ENCODE assay signal across 29 cellular contexts in genomic region chr15:45710657-45711056, GRCh38.
A peak's percentile ranks its signal among the peaks of the same experiment; 100 is the strongest.
DNase-seq lines count a peak whose midpoint lies in the region; ATAC-seq and TF ChIP-seq lines count a peak whose summit lies in the region.
"Had no signal": no experiment of that assay in that cellular context is flagged by ENCODE, and none has a peak within 500 bp of the region (broad histone marks: within the 10 kb centered on the region; RNA-seq: fewer than 3 reads in every experiment).

No MANE protein-coding gene starts in this region.

- H3K9me3 ChIP-seq in hepatocyte (ENCODE audit: low read depth) = no peaks in the 10 kb centered on the region
- H3K9me3 ChIP-seq in OCI-LY7 (ENCODE audit: low read length) = no peaks in the 10 kb centered on the region
- H3K9me3 ChIP-seq: thoracic aorta, uterus had no signal

- H3K27me3 ChIP-seq in hepatocyte = no peaks in the 10 kb centered on the region
- H3K27me3 ChIP-seq: uterus had no signal

- H3K4me3 ChIP-seq in hepatocyte = no peak overlapping the region
- H3K4me3 ChIP-seq in OCI-LY7 (ENCODE audit: low read depth, low read length, poor library complexity, severe bottlenecking) = no peak overlapping the region
- H3K4me3 ChIP-seq: K562, SK-N-MC, thoracic aorta, uterus had no signal

- 29% methylated on average over 6 of the region's 6 CpGs for WGBS in hepatocyte (ENCODE audit: low lambda C conversion rate, missing lambda C conversion rate)

- no peak overlapping the region for H2AFZ ChIP-seq in hepatocyte
- no peak overlapping the region for H2AFZ ChIP-seq in OCI-LY7 (ENCODE audit: low read length)
- H2AFZ ChIP-seq: parathyroid adenoma had no signal

- H3K4me2 ChIP-seq in hepatocyte (no peak overlapping the region), OCI-LY7 (ENCODE audit: low read length) (no peak overlapping the region)

- no TSS peak for BruUV-seq in OCI-LY7 (replicated peaks; lab: Mats Ljungman, UMichigan)

- no peak for TF ChIP-seq CTCF in hepatocyte (IDR thresholded peaks at IDR 0.05; ENCODE audit: poor library complexity)
- no peak for TF ChIP-seq CTCF in OCI-LY7 (conservative IDR thresholded peaks at IDR 0.05; ENCODE audit: low read length)

- H3K36me3 ChIP-seq in hepatocyte (replicated peaks; ENCODE audit: insufficient read depth, low read depth) = no peaks in the 10 kb centered on the region
- H3K36me3 ChIP-seq in OCI-LY7 (ENCODE audit: insufficient read depth, low read length) = no peaks in the 10 kb centered on the region
- H3K36me3 ChIP-seq: thoracic aorta, uterus had no signal

- H3K27ac ChIP-seq in hepatocyte = no peak overlapping the region
- H3K27ac ChIP-seq in OCI-LY7 (ENCODE audit: low read depth, low read length, poor library complexity, severe bottlenecking) = no peak overlapping the region
- H3K27ac ChIP-seq: parathyroid adenoma, RWPE1, SK-N-MC, thoracic aorta, uterus had no signal

- no peaks in the 10 kb centered on the region for H3K79me2 ChIP-seq in hepatocyte
- no peaks in the 10 kb centered on the region for H3K79me2 ChIP-seq in OCI-LY7 (ENCODE audit: insufficient read depth, low read depth, low read length)
- H3K79me2 ChIP-seq: parathyroid adenoma had no signal

- H3K9me2 ChIP-seq in hepatocyte (replicated peaks; ENCODE audit: insufficient read depth) = no peaks in the 10 kb centered on the region
- H3K9me2 ChIP-seq in OCI-LY7 (ENCODE audit: insufficient read depth, low read length) = no peaks in the 10 kb centered on the region

- POLR2A ChIA-PET in OCI-LY7 (lab: Charles Lee) = no interaction called here

- DNase-seq in Right ventricle myocardium superior = no peak
- no peak for DNase-seq in cardiac septum (ENCODE audit: low spot score)
- peak; percentile 91 for DNase-seq in NCI-H146 (lab: John Stamatoyannopoulos, UW)
- peak; percentile 30 for DNase-seq in hepatocyte (ENCODE audit: low spot score)
- no peak for DNase-seq in OCI-LY7 (ENCODE audit: low spot score)
- DNase-seq in effector CD4-positive, alpha-beta T cell = no peak
- no peak for DNase-seq in activated CD8-positive, alpha-beta memory T cell treated with anti-CD3 and anti-CD28 coated beads for 24 hours
- DNase-seq: ACHN; activated B cell treated with CpG ODN at 0.5 μM for 24 hours; activated CD4-positive, alpha-beta T cell treated with anti-CD3 and anti-CD28 coated beads, Interleukin-2, amount 10 ng/mL, durations not matched to agents 7 days and 5 days; activated effector memory CD4-positive, alpha-beta T cell treated with anti-CD3 and anti-CD28 coated beads, Interleukin-2, amount 50 U/mL, for 16 hours; activated naive CD8-positive, alpha-beta T cell treated with anti-CD3 and anti-CD28 coated beads for 36 hours; activated T-cell treated with anti-CD3 and anti-CD28 coated beads, Interleukin-2, amount 50 U/mL, for 1 hour; anterior cingulate cortex; CD8-positive, alpha-beta T cell; DMS 273 treated with DMSO at 0.1 percent for 48 hours; hypothalamus; left cardiac atrium; NCI-H1436 treated with DMSO at 0.1 percent for 48 hours; NCI-H226; OCI-M1; stimulated activated CD4-positive, alpha-beta T cell treated with anti-CD3 and anti-CD28 coated beads, Interleukin-1b, Interleukin-23, amount 100 ng/mL, for 48 hours; stimulated activated naive CD4-positive, alpha-beta T cell treated with Interleukin-2 at 50 U/mL for 16 hours; uterus had no signal

- intact Hi-C loops in Right ventricle myocardium superior (cut with DNase I) (loop anchor here (5.0 kb wide), 1 partner anchor 82 kb away; no protein-coding TSS in a partner anchor), cardiac septum (cut with DNase I) (loop anchor here (10.0 kb wide), 1 partner anchor 594 kb away; no protein-coding TSS in a partner anchor), OCI-LY7 (cut with micrococcal nuclease; ENCODE audit: unreplicated experiment) (loop anchor here (5.0 to 10.0 kb wide), 2 partner anchors 374 to 602 kb away; no protein-coding TSS in a partner anchor)

- H3K4me1 ChIP-seq in hepatocyte (ENCODE audit: insufficient read depth) = no peaks in the 10 kb centered on the region
- H3K4me1 ChIP-seq in OCI-LY7 (ENCODE audit: insufficient read depth, low read length, poor library complexity, severe bottlenecking) = peaks cover 16% of the 10 kb centered on the region
- H3K4me1 ChIP-seq: parathyroid adenoma, uterus had no signal

- H4K20me1 ChIP-seq in hepatocyte (ENCODE audit: insufficient read depth, poor library complexity, severe bottlenecking) (no peaks in the 10 kb centered on the region), OCI-LY7 (ENCODE audit: insufficient read depth, low read length) (no peaks in the 10 kb centered on the region)

- CTCF ChIA-PET in OCI-LY7 (lab: Charles Lee; ENCODE audit: unreplicated experiment) = no interaction called here

- peak; percentile 54 for ATAC-seq in Right ventricle myocardium superior (ENCODE audit: poor library complexity)
- ATAC-seq: CD8-positive, alpha-beta T cell; K562; left cardiac atrium had no signal

Comparison
In these comparisons a context has a peak if more than half of its experiments do, and no peak if none do; other contexts are left out.
1. DNase-seq: peak in NCI-H146 (single experiment) and hepatocyte (single experiment); none in Right ventricle myocardium superior (single experiment), cardiac septum (single experiment), OCI-LY7 (single experiment), effector CD4-positive, alpha-beta T cell (single experiment) and activated CD8-positive, alpha-beta memory T cell treated with anti-CD3 and anti-CD28 coated beads for 24 hours (single experiment).